ENCODE assay signal across 10 cellular contexts in the genomic region with DNA sequence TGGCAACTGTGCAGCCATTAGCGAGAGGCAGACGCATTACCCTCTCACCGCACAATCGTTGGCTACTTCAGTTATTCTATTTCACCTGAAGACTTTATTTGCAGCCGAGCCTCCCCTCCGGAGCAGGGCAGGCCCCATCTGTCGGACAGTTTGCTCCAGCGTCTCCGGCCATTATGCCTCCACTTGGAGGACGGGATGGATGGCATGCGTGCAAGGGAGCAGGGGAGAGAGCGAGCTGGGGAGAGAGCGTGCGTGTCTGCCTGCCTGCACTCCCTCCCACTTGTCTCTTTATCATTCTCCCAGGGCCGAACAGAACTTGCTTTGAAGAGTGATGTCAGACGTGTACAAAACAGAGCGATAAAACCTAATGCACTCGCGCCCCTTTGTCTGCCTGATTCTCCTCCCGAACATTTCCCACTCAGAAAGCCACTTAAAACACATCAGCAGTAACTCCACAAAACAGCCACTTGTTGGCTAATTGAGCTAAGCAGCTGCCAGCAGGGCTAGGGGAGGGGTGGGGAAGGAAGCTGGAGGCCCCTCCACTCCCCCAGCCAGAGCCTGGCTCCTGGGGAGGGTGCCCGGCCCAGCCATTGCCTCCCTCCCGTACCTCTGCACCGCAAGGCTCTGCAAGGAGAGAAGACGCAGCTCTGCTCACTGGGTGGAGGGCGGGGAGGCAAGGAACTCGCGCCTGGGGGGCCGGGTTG. TPM values are rescaled to one million over a fixed set of nuclear protein-coding genes. Genes with fewer than 3 reads are reported as not detected.
A peak's percentile ranks its signal among the peaks of the same experiment; 100 is the strongest.
DNase-seq lines count a peak whose midpoint lies in the region; ATAC-seq and TF ChIP-seq lines count a peak whose summit lies in the region.
"Had no signal": no experiment of that assay in that cellular context is flagged by ENCODE, and none has a peak within 500 bp of the region (broad histone marks: within the 10 kb centered on the region; RNA-seq: fewer than 3 reads in every experiment).

No MANE protein-coding gene starts in this region.

- CTCF ChIA-PET in AG04450 (lab: Charles Lee), result interaction anchor here (0.9 kb wide), 1 partner anchor 75 kb away, joined by 3 read pairs; no protein-coding TSS in a partner anchor
- CTCF ChIA-PET in T-cell (lab: Charles Lee), result no interaction called here

- no peaks in the 10 kb centered on the region for H3K9me3 Mint-ChIP-seq in T-cell
- H3K9me3 Mint-ChIP-seq: memory B cell had no signal

- no peaks in the 10 kb centered on the region; the same call in 1 of the 2 replicates for H3K9me3 ChIP-seq in AG04450 (ENCODE audit: control insufficient read depth, insufficient read depth, low read length)
- H3K9me3 ChIP-seq in tibial nerve, result no peaks in the 10 kb centered on the region
- H3K9me3 ChIP-seq: Caco-2 had no signal

- H3K27me3 Mint-ChIP-seq in T-cell, result peaks cover 51 to 76% of the 10 kb centered on the region in 2 donors

- TF ChIP-seq CTCF in AG04450 (IDR thresholded peaks at IDR 0.05; ENCODE audit: low read depth, low read length), result no peak
- peak; percentile 3 for TF ChIP-seq CTCF in astrocyte of the cerebellum (IDR thresholded peaks at IDR 0.05; ENCODE audit: low read depth, low read length, missing control alignments)
- TF ChIP-seq CTCF in tibial nerve (IDR thresholded peaks at IDR 0.05), result no peak

- H3K4me1 Mint-ChIP-seq in T-cell, result peaks cover 13 to 17% (median 14%) of the 10 kb centered on the region in 3 donors

- no peak overlapping the region for H3K4me3 Mint-ChIP-seq in T-cell
- H3K4me3 Mint-ChIP-seq: memory B cell had no signal

- TF ChIP-seq EP300 in tibial nerve (IDR thresholded peaks at IDR 0.05), result no peak

- no peaks in the 10 kb centered on the region for H3K36me3 ChIP-seq in tibial nerve

- H3K4me3 ChIP-seq in AG04450 (ENCODE audit: low read depth, low read length), result peak overlapping the region; percentile 40
- peak overlapping the region; percentile 9 for H3K4me3 ChIP-seq in astrocyte of the cerebellum (ENCODE audit: low read depth, low read length)
- peak overlapping the region in 1 of 4 donors; percentile 7 for H3K4me3 ChIP-seq in tibial nerve

- ATAC-seq in GM19035 (IDR thresholded peaks at IDR 0.05; ENCODE audit: unreplicated experiment), result no peak
- no peak for ATAC-seq in T-cell (replicated peaks in 1 of 4)

- POLR2A ChIA-PET in AG04450 (lab: Yijun Ruan, JAX), result interaction anchor here (0.6 kb wide), 1 partner anchor 108 kb away, joined by 3 read pairs; no protein-coding TSS in a partner anchor
- POLR2A ChIA-PET in T-cell (lab: Charles Lee), result no interaction called here

- H3K27ac ChIP-seq in AG04450 (ENCODE audit: low read depth, low read length), result no peak overlapping the region
- H3K27ac ChIP-seq in tibial nerve, result no peak overlapping the region

- WGBS in tibial nerve, 2 donors, result 13 to 20% methylated on average over 28 of the region's 28 CpGs

- no peak for TF ChIP-seq POLR2A in tibial nerve (IDR thresholded peaks at IDR 0.05)

- peaks cover 4% of the 10 kb centered on the region for H3K36me3 Mint-ChIP-seq in T-cell
- H3K36me3 Mint-ChIP-seq: memory B cell had no signal

- in situ Hi-C loops in astrocyte of the cerebellum (cut with HindIII; ENCODE audit: low sequenced_read_pairs), result no loop called here

- H3K27me3 ChIP-seq in AG04450 (ENCODE audit: control insufficient read depth, insufficient read depth, low read length), result peaks cover 72% of the 10 kb centered on the region
- H3K27me3 ChIP-seq in tibial nerve, result peaks cover 0 to 83% of the 10 kb centered on the region in 2 donors

- peaks cover 0 to 18% (median 0%) of the 10 kb centered on the region in 4 donors for H3K4me1 ChIP-seq in tibial nerve
- H3K4me1 ChIP-seq: Caco-2 had no signal

- DNase-seq in AG04450 (ENCODE audit: low read depth, low spot score), result no peak
- peak; percentile 94 for DNase-seq in NCI-H1105 (lab: John Stamatoyannopoulos, UW)
- DNase-seq in astrocyte of the cerebellum (ENCODE audit: low read depth), result no peak
- DNase-seq in islet precursor cell, result peak; percentile 81
- no peak for DNase-seq in HuH-7 (ENCODE audit: low spot score)
- no peak for DNase-seq in tibial nerve (ENCODE audit: low spot score in 2 of 2)
- no peak for DNase-seq in T-cell
- DNase-seq: Caco-2 had no signal

- H3K27ac Mint-ChIP-seq in T-cell, result no peak overlapping the region
- H3K27ac Mint-ChIP-seq: memory B cell had no signal

RNA-seq across cellular contexts. Expression of a gene that starts 43.4 kb away (rescaled TPM):
- 31.2 and 32.8 TPM in 2 replicates for polyA plus RNA-seq in AG04450 (2011; rRNA removed)
- polyA minus RNA-seq in AG04450 (2011; rRNA and poly(A)+ RNA removed), result 24.8 and 40.1 TPM in 2 replicates
- total RNA-seq in tibial nerve (10 to 100 TPM; 33.1 to 59.9 (median 37.8) TPM), T-cell (10 to 100 TPM; 34.2 to 44.7 (median 41.9) TPM)

Comparison
In these comparisons a context has a peak if more than half of its experiments do, and no peak if none do; other contexts are left out.
1. DNase-seq: peak in NCI-H1105 (single experiment) and islet precursor cell (single experiment); none in AG04450 (single experiment), astrocyte of the cerebellum (single experiment), HuH-7 (single experiment), tibial nerve (0 of 2) and T-cell (0 of 34).